In the genomic region with DNA sequence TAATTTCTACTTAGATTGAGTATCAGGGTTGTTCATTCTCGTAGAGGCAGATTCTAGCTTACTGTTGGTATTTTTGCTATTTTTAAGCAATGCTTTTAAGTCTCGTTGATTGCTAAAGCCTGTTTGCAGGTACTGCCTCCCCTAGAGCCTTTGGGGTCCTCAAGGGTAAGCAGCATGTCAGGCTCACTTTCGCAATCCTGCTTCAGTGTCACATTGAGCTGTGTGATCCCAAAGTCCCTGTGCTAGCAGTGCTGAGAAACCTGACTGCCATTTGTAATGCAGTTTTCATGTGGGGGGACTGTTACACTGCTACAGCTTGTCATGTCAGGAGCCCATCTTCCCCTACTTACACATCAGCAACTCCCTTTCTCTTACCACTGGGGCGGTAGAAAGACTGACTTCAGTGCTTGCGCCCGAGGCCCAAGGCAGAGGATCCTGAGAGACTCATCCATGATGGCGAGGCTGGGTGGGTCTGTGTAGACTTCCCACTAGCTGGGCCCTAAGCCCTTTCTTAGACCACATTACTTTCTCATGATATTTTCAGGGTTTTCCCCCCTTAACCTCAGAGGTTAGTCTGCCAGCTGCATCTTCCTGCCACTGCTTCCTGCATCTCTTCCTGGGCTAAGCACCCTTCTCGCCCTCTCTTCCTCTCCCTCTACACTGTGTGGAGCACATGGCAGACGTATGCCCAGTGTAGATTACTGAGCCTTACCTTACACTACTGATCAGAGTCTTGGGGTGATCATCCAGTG, we compare ENCODE assay signal across 10 cellular contexts. TPM values are rescaled to one million over a fixed set of nuclear protein-coding genes. Genes with fewer than 3 reads are reported as not detected.
A peak's percentile ranks its signal among the peaks of the same experiment; 100 is the strongest.
DNase-seq lines count a peak whose midpoint lies in the region; ATAC-seq and TF ChIP-seq lines count a peak whose summit lies in the region.
"Had no signal": no experiment of that assay in that cellular context is flagged by ENCODE, and none has a peak within 500 bp of the region (broad histone marks: within the 10 kb centered on the region; RNA-seq: fewer than 3 reads in every experiment).

No MANE protein-coding gene starts in this region.

- H3K4me3 ChIP-seq in endodermal cell (ENCODE audit: low read length), result no peak overlapping the region

- peak overlapping the region; percentile 57 for H3K27ac Mint-ChIP-seq in endodermal cell

- H3K27me3 ChIP-seq in endodermal cell (ENCODE audit: control insufficient read depth, insufficient read depth, low read length, poor library complexity, severe bottlenecking), result no peaks in the 10 kb centered on the region

- peak; percentile 60 for ATAC-seq in GM18502 (IDR thresholded peaks at IDR 0.05; ENCODE audit: poor library complexity, unreplicated experiment)
- ATAC-seq in GM21528 (IDR thresholded peaks at IDR 0.05; ENCODE audit: low FRiP score, unreplicated experiment), result peak; percentile 57

- H3K27me3 Mint-ChIP-seq in endodermal cell (ENCODE audit: insufficient read depth), result no peaks in the 10 kb centered on the region

- WGBS in endodermal cell (ENCODE audit: insufficient coverage in 1 of 2, insufficient read length in 1 of 2), 2 experiments, result 95 to 96% methylated on average over 8 to 9 of the region's 9 CpGs

- peaks cover 7% of the 10 kb centered on the region for H3K4me1 ChIP-seq in endodermal cell (ENCODE audit: control insufficient read depth, insufficient read depth, low read length)

- H3K9ac ChIP-seq in endodermal cell (ENCODE audit: extremely low read depth, low read length, poor library complexity, severe bottlenecking), result no peak overlapping the region

- no peak overlapping the region for H3K27ac ChIP-seq in endodermal cell (ENCODE audit: low read depth, low read length)

- DNase-seq in KG1 (lab: John Stamatoyannopoulos, UW) (peak; percentile 81), endodermal cell (no peak), NCI-H82 treated with DMSO at 0.1 percent for 48 hours (lab: John Stamatoyannopoulos, UW; ENCODE audit: unreplicated experiment) (no peak), H4 (ENCODE audit: low spot score) (no peak), NCI-H2081 treated with DMSO at 0.1 percent for 48 hours (lab: John Stamatoyannopoulos, UW) (no peak), EL (no peak)
- DNase-seq: NCI-H1417 had no signal

- H3K4me3 Mint-ChIP-seq in endodermal cell, result no peak overlapping the region

- no peaks in the 10 kb centered on the region for H3K9me3 ChIP-seq in endodermal cell (ENCODE audit: control insufficient read depth, low read length)

- peaks cover 97% of the 10 kb centered on the region for H3K36me3 ChIP-seq in endodermal cell (ENCODE audit: control insufficient read depth, insufficient read depth, low read length)

- peaks cover 67% of the 10 kb centered on the region for H3K36me3 Mint-ChIP-seq in endodermal cell (ENCODE audit: low read depth)

- peaks cover 28% of the 10 kb centered on the region for H3K4me1 Mint-ChIP-seq in endodermal cell

- no peak for TF ChIP-seq CTCF in endodermal cell (conservative IDR thresholded peaks at IDR 0.05)

- H3K9me3 Mint-ChIP-seq in endodermal cell, result no peaks in the 10 kb centered on the region

RNA-seq across cellular contexts. Expression of gene ST14, which starts 40.8 kb away (rescaled TPM):
- total RNA-seq in endodermal cell, result 10 to 100 TPM; 17.5 to 21.7 TPM
- polyA plus RNA-seq in endodermal cell (2013, experiment 1 of 2), result 1.7 TPM
- 1.3 TPM for polyA plus RNA-seq in endodermal cell (2013, experiment 2 of 2)
- total RNA-seq in H4 (2014; rRNA removed; shearing (Covaris generic)), result 0.02 and 0.10 TPM in 2 replicates
- polyA plus RNA-seq: fibroblast of lung had no signal

RNA-seq across cellular contexts. Expression of gene APLP2, which starts 49.1 kb away (rescaled TPM):
- 100 to 1,000 TPM; 821 to 864 TPM for total RNA-seq in endodermal cell
- polyA plus RNA-seq in endodermal cell (2013, experiment 1 of 2), result 422 TPM
- polyA plus RNA-seq in endodermal cell (2013, experiment 2 of 2), result 467 TPM
- total RNA-seq in H4 (2014; rRNA removed; shearing (Covaris generic)), result 122 and 146 TPM in 2 replicates

Comparison
In these comparisons a context has a peak if more than half of its experiments do, and no peak if none do; other contexts are left out.
1. RNA of gene ST14, which starts 40.8 kb away (total RNA-seq): 17.5 to 21.7 TPM in endodermal cell; 0.02 to 0.10 TPM in H4; every median in the first group is over 10 times any median in the second.